Comparison of ENCODE assay signal across 8 cellular contexts in the genomic region with DNA sequence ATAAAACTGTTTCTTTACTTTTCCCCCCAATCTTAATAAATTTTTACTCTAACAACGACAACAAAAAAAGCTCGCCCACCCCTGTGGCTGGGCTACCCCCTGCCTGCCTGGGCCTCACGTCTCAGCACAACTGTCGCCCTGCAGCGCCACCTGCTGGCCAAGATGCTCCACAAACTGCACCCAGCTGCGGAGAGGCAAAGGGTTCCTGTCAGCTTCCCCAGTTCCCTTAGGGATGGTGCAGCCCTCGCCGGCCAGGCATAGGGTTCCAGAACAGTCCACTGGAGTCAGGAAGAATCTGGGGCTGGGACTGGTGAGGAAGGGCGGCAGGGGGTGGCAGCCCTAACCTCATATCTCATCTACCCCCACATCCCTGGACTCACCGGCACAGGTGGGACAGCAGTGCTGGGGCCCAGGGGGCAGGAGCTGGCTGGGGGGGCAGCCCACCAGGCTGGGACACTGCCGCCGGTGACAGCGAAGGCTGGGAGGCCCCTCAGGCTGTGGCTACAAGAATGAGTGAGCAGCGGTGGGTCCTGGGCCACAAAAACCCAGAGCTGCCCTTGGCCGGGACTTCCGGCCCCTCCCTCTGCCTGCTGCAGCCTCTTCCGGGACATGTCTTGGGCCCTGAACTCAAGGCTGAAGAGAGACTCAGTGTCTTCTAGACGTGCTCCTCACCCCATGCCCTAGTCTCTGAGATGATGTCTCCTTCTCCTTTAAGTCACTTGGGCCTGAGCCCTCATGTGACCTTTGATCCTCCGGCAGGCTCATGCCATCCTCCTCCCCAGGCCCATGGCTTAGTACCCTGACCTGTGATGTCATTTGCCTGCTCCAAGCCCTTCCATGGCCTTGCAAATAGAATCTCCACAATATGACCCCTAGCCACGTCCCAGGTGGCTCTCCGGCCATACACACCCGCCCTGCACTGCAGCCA. TPM values are rescaled to one million over a fixed set of nuclear protein-coding genes. Genes with fewer than 3 reads are reported as not detected.
DNase-seq lines count a peak whose midpoint lies in the region; ATAC-seq and TF ChIP-seq lines count a peak whose summit lies in the region.

No MANE protein-coding gene starts in this region.

- peak; percentile 76 for TF ChIP-seq CTCF in HEK293 (tag by site-specific recombination; IDR thresholded peaks at IDR 0.05)
- peak; percentile 97 for TF ChIP-seq CTCF in hepatocyte (IDR thresholded peaks at IDR 0.05; ENCODE audit: poor library complexity)
- peak; percentile 73 to 98 (median 95) for TF ChIP-seq CTCF in spleen (IDR thresholded peaks at IDR 0.05 in 8 of 11, conservative IDR thresholded peaks at IDR 0.05 in 3 of 11)

- H3K4me3 Mint-ChIP-seq in T-helper 2 cell treated with Interferon-gamma antibody and Interleukin-4, amounts not matched to agents 5 μg/mL and 100 μg/mL, for 36 hours, result no peak overlapping the region

- no peak overlapping the region for H3K4me2 ChIP-seq in hepatocyte

- DNase-seq in ELR (ENCODE audit: low read depth) (peak; percentile 75), NCI-H146 treated with DMSO at 0.1 percent for 48 hours (lab: John Stamatoyannopoulos, UW; ENCODE audit: unreplicated experiment) (peak; percentile 5), amniotic stem cell (lab: John Stamatoyannopoulos, UW) (peak; percentile 60), hepatocyte (ENCODE audit: low spot score) (peak; percentile 90), spleen (peak; percentile 96)
- DNase-seq in T-helper 2 cell treated with Interferon-gamma antibody and Interleukin-4, amounts not matched to agents 5 μg/mL and 100 μg/mL, for 36 hours (ENCODE audit: low spot score), result peak; percentile 71

- H3K9me3 Mint-ChIP-seq in T-helper 2 cell treated with Interferon-gamma antibody and Interleukin-4, amounts not matched to agents 5 μg/mL and 100 μg/mL, for 36 hours, result no peaks in the 10 kb centered on the region

- H2AFZ ChIP-seq in hepatocyte, result no peak overlapping the region

- CTCF ChIA-PET in HEK293 (lab: Yijun Ruan, JAX), result interaction anchor here (0.6 to 7.0 kb wide), 44 partner anchors 9 to 488 kb away, joined by 3 to 85 read pairs (median 4); a partner anchor contains a TSS

- POLR2A ChIA-PET in HEK293 (lab: Yijun Ruan, JAX), result interaction anchor here (1.0 kb wide), 1 partner anchor 17 kb away, joined by 3 read pairs; no protein-coding TSS in a partner anchor

- no peaks in the 10 kb centered on the region for H3K9me3 ChIP-seq in HEK293 (ENCODE audit: control insufficient read depth, insufficient read depth, low read depth, low read length)
- H3K9me3 ChIP-seq in hepatocyte (ENCODE audit: low read depth), result no peaks in the 10 kb centered on the region
- no peaks in the 10 kb centered on the region for H3K9me3 ChIP-seq in spleen

- intact Hi-C loops in spleen (cut with DNase I; ENCODE audit: low total_unique reads), result loop anchor here (5.0 to 10.0 kb wide), 2 partner anchors 269 to 407 kb away; a partner anchor contains a TSS

- peaks cover 2% of the 10 kb centered on the region for H3K4me1 Mint-ChIP-seq in T-helper 2 cell treated with Interferon-gamma antibody and Interleukin-4, amounts not matched to agents 5 μg/mL and 100 μg/mL, for 36 hours (ENCODE audit: low read depth)

- H3K36me3 ChIP-seq in HEK293 (ENCODE audit: control insufficient read depth in 2 of 2, insufficient read depth in 1 of 2, low read length in 2 of 2) (no peaks in the 10 kb centered on the region), hepatocyte (replicated peaks; ENCODE audit: insufficient read depth, low read depth) (no peaks in the 10 kb centered on the region), spleen (no peaks in the 10 kb centered on the region)

- no peaks in the 10 kb centered on the region for H3K79me2 ChIP-seq in hepatocyte

- H3K27ac Mint-ChIP-seq in T-helper 2 cell treated with Interferon-gamma antibody and Interleukin-4, amounts not matched to agents 5 μg/mL and 100 μg/mL, for 36 hours, result no peak overlapping the region

- H3K4me1 ChIP-seq in HEK293 (ENCODE audit: control insufficient read depth, insufficient read depth, low read length) (no peaks in the 10 kb centered on the region), hepatocyte (ENCODE audit: insufficient read depth) (no peaks in the 10 kb centered on the region), spleen (peaks cover 0 to 12% (median 6%) of the 10 kb centered on the region in 6 donors)

- no peak for TF ChIP-seq POLR2A in spleen (IDR thresholded peaks at IDR 0.05)

- H3K4me3 ChIP-seq in HEK293 (ENCODE audit: low read depth, low read length), result no peak overlapping the region
- no peak overlapping the region for H3K4me3 ChIP-seq in hepatocyte
- H3K4me3 ChIP-seq in spleen, result peak overlapping the region in 6 of 8 donors; percentile 13 to 70 (median 29)

- H3K27me3 ChIP-seq in hepatocyte, result no peaks in the 10 kb centered on the region
- H3K27me3 ChIP-seq in spleen (replicated peaks in 1 of 7), result peaks cover 0 to 33% (median 0%) of the 10 kb centered on the region in 7 donors

- no peaks in the 10 kb centered on the region for H3K9me2 ChIP-seq in hepatocyte (replicated peaks; ENCODE audit: insufficient read depth)

- no peak for ATAC-seq in GM21381 (IDR thresholded peaks at IDR 0.05; ENCODE audit: unreplicated experiment)

- WGBS in hepatocyte (ENCODE audit: low lambda C conversion rate, missing lambda C conversion rate), result 55% methylated on average over 22 of the region's 22 CpGs
- 35 to 63% (median 41%) methylated on average over 15 to 22 of the region's 22 CpGs for WGBS in spleen, 5 donors

- no peaks in the 10 kb centered on the region for H4K20me1 ChIP-seq in hepatocyte (ENCODE audit: insufficient read depth, poor library complexity, severe bottlenecking)

- H3K27ac ChIP-seq in HEK293 (ENCODE audit: extremely low read depth, low read depth, low read length) (no peak overlapping the region), hepatocyte (no peak overlapping the region), spleen (peak overlapping the region in 4 of 8 donors; percentile 28 to 66 (median 55))

- H3K27me3 Mint-ChIP-seq in T-helper 2 cell treated with Interferon-gamma antibody and Interleukin-4, amounts not matched to agents 5 μg/mL and 100 μg/mL, for 36 hours (ENCODE audit: low read depth), result peaks cover under 1% of the 10 kb centered on the region

- no peaks in the 10 kb centered on the region for H3K36me3 Mint-ChIP-seq in T-helper 2 cell treated with Interferon-gamma antibody and Interleukin-4, amounts not matched to agents 5 μg/mL and 100 μg/mL, for 36 hours (ENCODE audit: low read depth)

TF ChIP-seq in HEK293, 187 proteins besides CTCF, POLR2A, EP300 and RAD21 (continues in another document):
- TF ChIP-seq ZIC2 (tag by site-specific recombination; IDR thresholded peaks at IDR 0.05) (peak; percentile 45; the same call in 1 of the 2 replicates), ZNF2 (tag by site-specific recombination; IDR thresholded peaks at IDR 0.05) (peak; percentile 97), ZSCAN30 (tag by site-specific recombination; IDR thresholded peaks at IDR 0.05) (peak; percentile 64)
- TF ChIP-seq, protein P1, sequence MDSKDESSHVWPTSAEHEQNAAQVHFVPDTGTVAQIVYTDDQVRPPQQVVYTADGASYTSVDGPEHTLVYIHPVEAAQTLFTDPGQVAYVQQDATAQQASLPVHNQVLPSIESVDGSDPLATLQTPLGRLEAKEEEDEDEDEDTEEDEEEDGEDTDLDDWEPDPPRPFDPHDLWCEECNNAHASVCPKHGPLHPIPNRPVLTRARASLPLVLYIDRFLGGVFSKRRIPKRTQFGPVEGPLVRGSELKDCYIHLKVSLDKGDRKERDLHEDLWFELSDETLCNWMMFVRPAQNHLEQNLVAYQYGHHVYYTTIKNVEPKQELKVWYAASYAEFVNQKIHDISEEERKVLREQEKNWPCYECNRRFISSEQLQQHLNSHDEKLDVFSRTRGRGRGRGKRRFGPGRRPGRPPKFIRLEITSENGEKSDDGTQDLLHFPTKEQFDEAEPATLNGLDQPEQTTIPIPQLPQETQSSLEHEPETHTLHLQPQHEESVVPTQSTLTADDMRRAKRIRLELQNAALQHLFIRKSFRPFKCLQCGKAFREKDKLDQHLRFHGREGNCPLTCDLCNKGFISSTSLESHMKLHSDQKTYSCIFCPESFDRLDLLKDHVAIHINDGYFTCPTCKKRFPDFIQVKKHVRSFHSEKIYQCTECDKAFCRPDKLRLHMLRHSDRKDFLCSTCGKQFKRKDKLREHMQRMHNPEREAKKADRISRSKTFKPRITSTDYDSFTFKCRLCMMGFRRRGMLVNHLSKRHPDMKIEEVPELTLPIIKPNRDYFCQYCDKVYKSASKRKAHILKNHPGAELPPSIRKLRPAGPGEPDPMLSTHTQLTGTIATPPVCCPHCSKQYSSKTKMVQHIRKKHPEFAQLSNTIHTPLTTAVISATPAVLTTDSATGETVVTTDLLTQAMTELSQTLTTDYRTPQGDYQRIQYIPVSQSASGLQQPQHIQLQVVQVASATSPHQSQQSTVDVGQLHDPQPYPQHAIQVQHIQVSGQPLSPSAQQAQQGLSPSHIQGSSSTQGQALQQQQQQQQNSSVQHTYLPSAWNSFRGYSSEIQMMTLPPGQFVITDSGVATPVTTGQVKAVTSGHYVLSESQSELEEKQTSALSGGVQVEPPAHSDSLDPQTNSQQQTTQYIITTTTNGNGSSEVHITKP (tag by site-specific recombination; IDR thresholded peaks at IDR 0.05), result peak; percentile 81
- TF ChIP-seq, protein P2, sequence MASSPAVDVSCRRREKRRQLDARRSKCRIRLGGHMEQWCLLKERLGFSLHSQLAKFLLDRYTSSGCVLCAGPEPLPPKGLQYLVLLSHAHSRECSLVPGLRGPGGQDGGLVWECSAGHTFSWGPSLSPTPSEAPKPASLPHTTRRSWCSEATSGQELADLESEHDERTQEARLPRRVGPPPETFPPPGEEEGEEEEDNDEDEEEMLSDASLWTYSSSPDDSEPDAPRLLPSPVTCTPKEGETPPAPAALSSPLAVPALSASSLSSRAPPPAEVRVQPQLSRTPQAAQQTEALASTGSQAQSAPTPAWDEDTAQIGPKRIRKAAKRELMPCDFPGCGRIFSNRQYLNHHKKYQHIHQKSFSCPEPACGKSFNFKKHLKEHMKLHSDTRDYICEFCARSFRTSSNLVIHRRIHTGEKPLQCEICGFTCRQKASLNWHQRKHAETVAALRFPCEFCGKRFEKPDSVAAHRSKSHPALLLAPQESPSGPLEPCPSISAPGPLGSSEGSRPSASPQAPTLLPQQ (tag by site-specific recombination; IDR thresholded peaks at IDR 0.05), result 0 out of 2 replicates have a peak, but pooled peaks have one; percentile 19

RNA-seq across cellular contexts. Expression of a gene that starts 21.2 kb away (rescaled TPM):
- 181 and 184 TPM in 2 replicates for total RNA-seq in hepatocyte
- 422 and 426 TPM in 2 replicates for polyA plus RNA-seq in hepatocyte
- total RNA-seq in spleen, result 10 to 100 TPM; 78.3 to 95.5 (median 84.5) TPM
- polyA plus RNA-seq in spleen, result 100 to 1,000 TPM; 205 to 285 (median 262) TPM

RNA-seq across cellular contexts. Expression of a gene that starts 26.6 kb away (rescaled TPM):
- total RNA-seq in hepatocyte, result 0.20 and 0.40 TPM in 2 replicates
- 2.4 and 3.3 TPM in 2 replicates for polyA plus RNA-seq in hepatocyte
- under 1 TPM; 0.14 to 0.89 (median 0.72) TPM for total RNA-seq in spleen
- polyA plus RNA-seq in spleen, result 1 to 10 TPM in 1 of 3 donors, under 1 TPM in 2; 0.06 to 2.1 (median 0.35) TPM

RNA-seq across cellular contexts. Expression of a gene that starts 53.7 kb away (rescaled TPM):
- total RNA-seq in hepatocyte (32.8 and 60.7 TPM in 2 replicates), spleen (1 to 10 TPM in 2 of 7 donors, under 1 TPM in 5; 0.21 to 1.8 (median 0.42) TPM)
- polyA plus RNA-seq in hepatocyte (40.4 and 46.6 TPM in 2 replicates), spleen (1 to 10 TPM in 1 of 3 donors, under 1 TPM in 2; 0.42 to 1.7 (median 0.93) TPM)

RNA-seq across cellular contexts. Expression of a gene that starts 53.8 kb away (rescaled TPM):
- total RNA-seq in hepatocyte, result 0.44 and 0.73 TPM in 2 replicates
- 0.55 TPM in 1 of 2 replicates, not detected in the other for polyA plus RNA-seq in hepatocyte
- total RNA-seq in spleen, result 10 to 100 TPM; 34.7 to 56.3 (median 48.2) TPM
- 10 to 100 TPM; 26.2 to 41.8 (median 41.5) TPM for polyA plus RNA-seq in spleen

Comparison
In these comparisons a context has a peak if more than half of its experiments do, and no peak if none do; other contexts are left out.
1. DNase-seq: peak in every context shown above with its lines; median percentile 96 in spleen; 90 in hepatocyte; 75 in ELR; 71 in T-helper 2 cell treated with Interferon-gamma antibody and Interleukin-4, amounts not matched to agents 5 μg/mL and 100 μg/mL, for 36 hours; 60 in amniotic stem cell; 5 in NCI-H146 treated with DMSO at 0.1 percent for 48 hours.
2. H3K4me3 ChIP-seq: peak in spleen (6 of 8); none in HEK293 (single experiment) and hepatocyte (single experiment).
3. RNA of a gene that starts 53.7 kb away (total RNA-seq): 32.8 to 60.7 TPM in hepatocyte; 0.21 to 1.8 TPM in spleen; every median in the first group is over 10 times any median in the second.
4. Peak in every context shown above with its lines, with median percentiles within 50 percentile points of each other: CTCF ChIP-seq.